In the genomic region with DNA sequence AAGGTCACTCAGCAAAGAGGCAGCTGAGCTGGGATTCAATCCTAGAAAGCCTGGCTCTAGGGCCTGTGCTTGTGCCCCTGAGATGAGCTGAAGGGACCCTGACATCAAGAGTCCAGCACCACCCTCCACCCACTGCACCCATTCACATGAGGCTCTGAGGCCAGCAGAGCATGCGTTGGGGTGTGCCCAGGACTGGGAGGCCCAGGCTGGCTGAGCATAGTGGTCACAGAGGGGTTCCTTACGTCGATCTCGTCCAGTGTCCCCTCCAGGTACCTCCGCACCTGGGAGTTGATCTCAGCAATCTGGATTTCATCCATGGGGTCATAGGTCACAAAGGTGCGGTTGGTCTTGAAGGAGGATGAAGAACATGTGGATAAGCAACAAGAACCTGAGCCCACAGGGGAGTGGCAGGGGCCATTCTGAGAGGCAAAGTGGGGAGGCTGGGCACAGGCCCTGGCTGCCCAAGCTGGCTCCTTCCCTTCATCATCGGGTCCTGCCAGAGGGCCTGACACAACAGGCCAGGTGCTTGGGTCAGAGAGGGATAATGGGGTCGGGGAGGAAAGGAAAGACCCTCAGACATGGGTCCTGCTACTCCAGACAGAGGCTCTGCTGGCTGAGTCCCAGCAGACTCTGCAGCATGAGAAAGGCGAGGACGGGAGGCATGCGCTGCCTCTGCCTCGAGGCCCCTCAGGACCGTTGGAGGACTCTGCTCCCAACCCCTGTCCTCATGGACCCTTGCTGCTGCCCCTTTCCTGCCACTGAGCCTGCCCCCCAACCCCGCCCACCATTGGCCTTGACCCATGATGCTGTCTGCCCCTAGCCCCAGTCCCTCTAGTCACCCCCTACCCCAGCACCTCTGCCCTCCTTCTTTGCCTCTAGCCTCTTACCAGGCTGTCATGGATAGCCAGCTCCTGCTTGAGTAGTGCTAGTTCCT, we compare ENCODE assay signal across 22 cellular contexts.
"Had no signal": no experiment of that assay in that cellular context is flagged by ENCODE, and none has a peak within 500 bp of the region (broad histone marks: within the 10 kb centered on the region; RNA-seq: fewer than 3 reads in every experiment).

No MANE protein-coding gene starts in this region.

- H3K4me1 Mint-ChIP-seq: memory B cell, mesothelial cell of epicardium, natural killer cell, neural crest cell had no signal

- H3K36me3 ChIP-seq: heart left ventricle, ovary, prostate gland, stomach, thoracic aorta, transverse colon had no signal

- FAIRE-seq: frontal cortex had no signal

- H3K27me3 ChIP-seq: heart left ventricle, ovary, stomach, transverse colon had no signal

- H3K4me1 ChIP-seq: prostate gland, stomach, transverse colon had no signal

- H3K36me3 Mint-ChIP-seq: memory B cell, mesothelial cell of epicardium, natural killer cell had no signal

- ATAC-seq: heart left ventricle, natural killer cell, sciatic nerve had no signal

- H3K9me3 ChIP-seq: heart left ventricle, ovary, prostate gland, stomach, thoracic aorta, transverse colon had no signal

- H3K27ac ChIP-seq: coronary artery, heart left ventricle, ovary, prostate gland, stomach, thoracic aorta, transverse colon had no signal

- H3K4me3 Mint-ChIP-seq: memory B cell, mesothelial cell of epicardium, natural killer cell, neural crest cell had no signal

- H3K4me3 ChIP-seq: coronary artery, heart left ventricle, ovary, prostate gland, stomach, thoracic aorta, transverse colon had no signal

- H3K9me3 Mint-ChIP-seq: memory B cell, mesothelial cell of epicardium, natural killer cell, neural crest cell had no signal

- DNase-seq: effector CD4-positive, alpha-beta T cell; heart left ventricle; hippocampal formation; kidney glomerular epithelial cell; natural killer cell; nucleus accumbens; retina; stimulated activated CD4-positive, alpha-beta T cell treated with anti-CD3 and anti-CD28 coated beads, Interleukin-2, amount 100 ng/mL, for 24 hours; stimulated activated CD4-positive, alpha-beta T cell treated with anti-CD3 and anti-CD28 coated beads, Interleukin-4, amount 100 ng/mL, for 4 hours; stimulated activated naive CD4-positive, alpha-beta T cell; stomach; substantia nigra; transverse colon had no signal

- H3K27ac Mint-ChIP-seq: memory B cell, mesothelial cell of epicardium, natural killer cell had no signal

- H3K27me3 Mint-ChIP-seq: memory B cell had no signal
